Comparison of ENCODE assay signal across 6 cellular contexts in genomic region chr13:20749377-20749776, GRCh38.
"Had no signal": no experiment of that assay in that cellular context is flagged by ENCODE, and none has a peak within 500 bp of the region (broad histone marks: within the 10 kb centered on the region; RNA-seq: fewer than 3 reads in every experiment).

No MANE protein-coding gene starts in this region.

- FAIRE-seq: HTR-8/SVneo had no signal

- DNase-seq: IMR-90, KBM-7, KG1 had no signal

- H3K9ac ChIP-seq: KMS-11 had no signal

- H3K27ac ChIP-seq: HL-60, KMS-11 had no signal

- H3K4me2 ChIP-seq: KMS-11 had no signal
